In the genomic region with DNA sequence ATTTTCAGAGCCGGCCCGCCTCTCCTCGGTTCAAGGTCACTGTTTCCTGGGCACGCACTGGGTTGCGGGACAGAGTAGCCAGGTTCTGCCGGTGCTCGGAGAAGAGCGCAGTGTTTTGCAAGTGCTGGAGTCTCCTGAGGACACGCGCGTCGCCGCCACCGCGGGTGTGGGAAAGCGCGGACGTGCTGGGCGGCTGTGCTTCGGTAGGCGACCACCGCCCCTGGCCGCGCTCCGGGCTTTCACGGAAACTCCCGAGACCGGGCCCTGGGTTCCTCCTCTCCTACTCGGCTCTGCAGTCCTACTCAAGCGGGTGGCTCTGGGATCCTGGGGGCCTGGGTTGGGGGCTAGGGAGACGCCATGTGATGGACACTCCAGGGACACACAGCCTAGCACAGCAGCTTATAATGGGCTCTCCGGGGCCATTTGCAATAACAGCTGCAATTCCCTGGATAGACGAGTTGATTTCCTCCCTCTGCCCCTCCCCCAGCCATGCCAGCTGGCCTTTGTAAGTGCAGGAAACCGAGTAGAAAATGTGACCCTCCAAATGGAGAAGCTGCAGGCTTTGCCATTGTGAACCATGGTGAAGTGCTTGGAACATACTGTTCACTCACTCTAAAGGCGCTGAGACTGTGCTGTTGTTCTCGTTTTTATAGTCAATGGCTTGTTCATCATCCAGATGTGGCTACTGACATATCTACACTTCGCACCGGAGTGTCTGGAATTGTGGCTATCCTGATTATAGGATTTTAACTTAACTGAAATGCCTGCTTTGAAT, we compare ENCODE assay signal across 8 cellular contexts. TPM values are rescaled to one million over a fixed set of nuclear protein-coding genes. Genes with fewer than 3 reads are reported as not detected.
DNase-seq lines count a peak whose midpoint lies in the region; ATAC-seq and TF ChIP-seq lines count a peak whose summit lies in the region.

No MANE protein-coding gene starts in this region.

- DNase-seq in H7 (peak; percentile 63), NOMO-1 treated with dmso at 0.1 percent for 144 hours (lab: John Stamatoyannopoulos, UW; ENCODE audit: unreplicated experiment) (peak; percentile 27), mesothelial cell of epicardium (ENCODE audit: low spot score in 2 of 2, unreplicated experiment in 2 of 2) (no peak), tibial artery (peak; percentile 66 to 76), AG20443 (ENCODE audit: low spot score) (no peak), RWPE1 (ENCODE audit: low spot score) (no peak)

- intact Hi-C loops in dendritic cell treated with granulocyte-macrophage colony-stimulating factor and Interleukin-4, amounts not matched to agents 40 ng/mL and 50 ng/mL, for 4 days (cut with micrococcal nuclease), result no loop called here
- intact Hi-C loops in tibial artery (cut with DNase I; ENCODE audit: low total_unique reads), result no loop called here

- peak overlapping the region; percentile 93 for H3K27ac Mint-ChIP-seq in dendritic cell treated with granulocyte-macrophage colony-stimulating factor and Interleukin-4, amounts not matched to agents 40 ng/mL and 50 ng/mL, for 4 days
- H3K27ac Mint-ChIP-seq in mesothelial cell of epicardium, result no peak overlapping the region

- H3K36me3 ChIP-seq in H7 (replicated peaks; ENCODE audit: control insufficient read depth, insufficient read depth, low read length) (no peaks in the 10 kb centered on the region), tibial artery (no peaks in the 10 kb centered on the region)

- CTCF ChIA-PET in RWPE1 (lab: Yijun Ruan, JAX), result no interaction called here

- no peak for ATAC-seq in GM19324 (IDR thresholded peaks at IDR 0.05; ENCODE audit: low FRiP score, unreplicated experiment)

- H3K27me3 ChIP-seq in H7 (ENCODE audit: control insufficient read depth, insufficient read depth, low read length) (peaks cover 19% of the 10 kb centered on the region), tibial artery (no peaks in the 10 kb centered on the region)

- no peaks in the 10 kb centered on the region for H3K27me3 Mint-ChIP-seq in dendritic cell treated with granulocyte-macrophage colony-stimulating factor and Interleukin-4, amounts not matched to agents 40 ng/mL and 50 ng/mL, for 4 days
- peaks cover 54% of the 10 kb centered on the region for H3K27me3 Mint-ChIP-seq in mesothelial cell of epicardium (ENCODE audit: low read depth)

- no peaks in the 10 kb centered on the region for H3K9me3 ChIP-seq in tibial artery

- H3K27ac ChIP-seq in tibial artery, result no peak overlapping the region
- no peak overlapping the region for H3K27ac ChIP-seq in RWPE1

- H3K4me3 Mint-ChIP-seq in dendritic cell treated with granulocyte-macrophage colony-stimulating factor and Interleukin-4, amounts not matched to agents 40 ng/mL and 50 ng/mL, for 4 days, result peak overlapping the region; percentile 88
- peak overlapping the region; percentile 68 for H3K4me3 Mint-ChIP-seq in mesothelial cell of epicardium

- no peak for TF ChIP-seq CTCF in mesothelial cell of epicardium (IDR thresholded peaks at IDR 0.05; ENCODE audit: unreplicated experiment)
- no peak for TF ChIP-seq CTCF in tibial artery (IDR thresholded peaks at IDR 0.05)
- no peak for TF ChIP-seq CTCF in RWPE1 (conservative IDR thresholded peaks at IDR 0.05; ENCODE audit: low read depth)

- H3K4me1 Mint-ChIP-seq in dendritic cell treated with granulocyte-macrophage colony-stimulating factor and Interleukin-4, amounts not matched to agents 40 ng/mL and 50 ng/mL, for 4 days (ENCODE audit: low read depth), result peaks cover 58% of the 10 kb centered on the region
- H3K4me1 Mint-ChIP-seq in mesothelial cell of epicardium, result peaks cover 19% of the 10 kb centered on the region

- H3K36me3 Mint-ChIP-seq in dendritic cell treated with granulocyte-macrophage colony-stimulating factor and Interleukin-4, amounts not matched to agents 40 ng/mL and 50 ng/mL, for 4 days (ENCODE audit: low read depth), result peaks cover 25% of the 10 kb centered on the region
- H3K36me3 Mint-ChIP-seq in mesothelial cell of epicardium, result no peaks in the 10 kb centered on the region

- no peaks in the 10 kb centered on the region for H3K9me3 Mint-ChIP-seq in dendritic cell treated with granulocyte-macrophage colony-stimulating factor and Interleukin-4, amounts not matched to agents 40 ng/mL and 50 ng/mL, for 4 days
- H3K9me3 Mint-ChIP-seq in mesothelial cell of epicardium, result no peaks in the 10 kb centered on the region

- H3K4me3 ChIP-seq in H7 (ENCODE audit: insufficient read depth, low read depth, low read length) (peak overlapping the region; percentile 73), tibial artery (peak overlapping the region; percentile 84 to 85)

- peaks cover 0 to 26% (median 20%) of the 10 kb centered on the region in 4 donors for H3K4me1 ChIP-seq in tibial artery

- POLR2A ChIA-PET in RWPE1 (lab: Yijun Ruan, JAX; ENCODE audit: low non-redundant PET), result no interaction called here

RNA-seq across cellular contexts. Expression of gene FRAT1, which starts 2.1 kb away (rescaled TPM):
- total RNA-seq in H7 (2014; rRNA removed; shearing (Covaris generic)), result 5.2 and 6.2 TPM in 2 replicates
- 2.4 to 2.9 TPM (median 2.4 TPM) in 3 replicates for total RNA-seq in mesothelial cell of epicardium

RNA-seq across cellular contexts. Expression of gene FRAT2, which starts 13.3 kb away (rescaled TPM):
- 46.8 and 67.0 TPM in 2 replicates for total RNA-seq in H7 (2014; rRNA removed; shearing (Covaris generic))
- 8.9 to 9.2 TPM (median 9.0 TPM) in 3 replicates for total RNA-seq in mesothelial cell of epicardium

RNA-seq across cellular contexts. Expression of gene ARHGAP19, which starts 28.8 kb away (rescaled TPM):
- 38.7 and 54.0 TPM in 2 replicates for total RNA-seq in H7 (2014; rRNA removed; shearing (Covaris generic))
- 19.4 to 22.8 TPM (median 22.6 TPM) in 3 replicates for total RNA-seq in mesothelial cell of epicardium

Comparison
In these comparisons a context has a peak if more than half of its experiments do, and no peak if none do; other contexts are left out.
1. DNase-seq: peak in H7 (single experiment), NOMO-1 treated with dmso at 0.1 percent for 144 hours (single experiment) and tibial artery (2 of 2); none in mesothelial cell of epicardium (0 of 2), AG20443 (single experiment) and RWPE1 (single experiment).